ENCODE assay signal across 9 cellular contexts in genomic region chr2:239288951-239289481, GRCh38.
DNase-seq lines count a peak whose midpoint lies in the region; ATAC-seq and TF ChIP-seq lines count a peak whose summit lies in the region.
"Had no signal": no experiment of that assay in that cellular context is flagged by ENCODE, and none has a peak within 500 bp of the region (broad histone marks: within the 10 kb centered on the region; RNA-seq: fewer than 3 reads in every experiment).

No MANE protein-coding gene starts in this region.

- no peaks in the 10 kb centered on the region for H3K36me3 ChIP-seq in A673 (ENCODE audit: insufficient read depth, low read length, poor library complexity, severe bottlenecking)
- H3K36me3 ChIP-seq: cardiac muscle cell had no signal

- peak overlapping the region; percentile 93 for H3K27ac Mint-ChIP-seq in activated CD8-positive, alpha-beta T cell treated with anti-CD3 and anti-CD28 coated beads, Interleukin-2, amount 10 ng/mL, durations not matched to agents 7 days and 5 days

- H3K4me1 ChIP-seq in A673 (ENCODE audit: insufficient read depth, low read length, poor library complexity, severe bottlenecking): peaks cover 38% of the 10 kb centered on the region

- no peaks in the 10 kb centered on the region for H3K9me3 Mint-ChIP-seq in activated CD8-positive, alpha-beta T cell treated with anti-CD3 and anti-CD28 coated beads, Interleukin-2, amount 10 ng/mL, durations not matched to agents 7 days and 5 days (ENCODE audit: insufficient read depth)

- peak; percentile 76 for ATAC-seq in GM18870 (IDR thresholded peaks at IDR 0.05; ENCODE audit: unreplicated experiment)
- ATAC-seq in HG02840 (IDR thresholded peaks at IDR 0.05; ENCODE audit: low FRiP score, unreplicated experiment): peak; percentile 60
- ATAC-seq in activated CD8-positive, alpha-beta T cell treated with anti-CD3 and anti-CD28 coated beads, Interleukin-2, amount 10 ng/mL, durations not matched to agents 7 days and 5 days: peak; percentile 73
- ATAC-seq in left colon: no peak
- ATAC-seq in HG03469 (IDR thresholded peaks at IDR 0.05; ENCODE audit: unreplicated experiment): no peak

- TF ChIP-seq CTCF in A673 (conservative IDR thresholded peaks at IDR 0.05; ENCODE audit: low read depth, low read length): no peak

- BruUV-seq in A673 (replicated peaks; lab: Mats Ljungman, UMichigan): no TSS peak

- POLR2A ChIA-PET in activated CD8-positive, alpha-beta T cell treated with anti-CD3 and anti-CD28 coated beads, Interleukin-2, amount 10 ng/mL, durations not matched to agents 7 days and 5 days (lab: Charles Lee): interaction anchor here (0.7 to 1.8 kb wide), 7 partner anchors 9 to 109 kb away, joined by 3 to 13 read pairs (median 4); no protein-coding TSS in a partner anchor
- POLR2A ChIA-PET in A673 (lab: Charles Lee; ENCODE audit: low non-redundant PET): no interaction called here

- CTCF ChIA-PET in activated CD8-positive, alpha-beta T cell treated with anti-CD3 and anti-CD28 coated beads, Interleukin-2, amount 10 ng/mL, durations not matched to agents 7 days and 5 days (lab: Charles Lee): interaction anchor here (0.8 to 2.9 kb wide), 9 partner anchors 9 to 114 kb away, joined by 3 to 13 read pairs (median 3); partner anchors contain the start of gene HDAC4
- CTCF ChIA-PET in A673 (lab: Charles Lee): no interaction called here

- peak; percentile 69 for DNase-seq in activated CD8-positive, alpha-beta T cell treated with anti-CD3 and anti-CD28 coated beads, Interleukin-2, amount 10 ng/mL, durations not matched to agents 7 days and 5 days
- peak; percentile 19 to 27 for DNase-seq in left colon
- DNase-seq in NCI-H2227 treated with DMSO at 0.1 percent for 48 hours (lab: John Stamatoyannopoulos, UW): no peak
- no peak for DNase-seq in A673 (ENCODE audit: low spot score)
- no peak for DNase-seq in NCI-H187 (lab: John Stamatoyannopoulos, UW)

- peak overlapping the region; percentile 77 for H3K4me3 Mint-ChIP-seq in activated CD8-positive, alpha-beta T cell treated with anti-CD3 and anti-CD28 coated beads, Interleukin-2, amount 10 ng/mL, durations not matched to agents 7 days and 5 days

- intact Hi-C loops in left colon (cut with DNase I, micrococcal nuclease): no loop called here
- intact Hi-C loops in A673 (cut with micrococcal nuclease; ENCODE audit: unreplicated experiment): no loop called here

- no peaks in the 10 kb centered on the region for H3K9me3 ChIP-seq in A673 (ENCODE audit: low read depth, low read length, poor library complexity, severe bottlenecking)

- peaks cover 20% of the 10 kb centered on the region for H3K36me3 Mint-ChIP-seq in activated CD8-positive, alpha-beta T cell treated with anti-CD3 and anti-CD28 coated beads, Interleukin-2, amount 10 ng/mL, durations not matched to agents 7 days and 5 days (ENCODE audit: low read depth)

- no peak overlapping the region for H3K27ac ChIP-seq in A673 (ENCODE audit: low read depth, low read length, poor library complexity, severe bottlenecking)
- H3K27ac ChIP-seq: cardiac muscle cell had no signal

- no peaks in the 10 kb centered on the region for H3K27me3 Mint-ChIP-seq in activated CD8-positive, alpha-beta T cell treated with anti-CD3 and anti-CD28 coated beads, Interleukin-2, amount 10 ng/mL, durations not matched to agents 7 days and 5 days (ENCODE audit: low read depth)

- H3K27me3 ChIP-seq in A673 (replicated peaks; ENCODE audit: insufficient read depth, low read depth, low read length, poor library complexity): no peaks in the 10 kb centered on the region
- H3K27me3 ChIP-seq: cardiac muscle cell had no signal

- H3K4me1 Mint-ChIP-seq in activated CD8-positive, alpha-beta T cell treated with anti-CD3 and anti-CD28 coated beads, Interleukin-2, amount 10 ng/mL, durations not matched to agents 7 days and 5 days (ENCODE audit: low read depth): peaks cover 76% of the 10 kb centered on the region

- H3K4me3 ChIP-seq in A673 (ENCODE audit: low read depth, low read length, poor library complexity, severe bottlenecking): no peak overlapping the region
- H3K4me3 ChIP-seq: cardiac muscle cell had no signal

Comparison
In these comparisons a context has a peak if more than half of its experiments do, and no peak if none do; other contexts are left out.
1. ATAC-seq: peak in GM18870 (single experiment), HG02840 (single experiment) and activated CD8-positive, alpha-beta T cell treated with anti-CD3 and anti-CD28 coated beads, Interleukin-2, amount 10 ng/mL, durations not matched to agents 7 days and 5 days (single experiment); none in left colon (single experiment) and HG03469 (single experiment).
2. DNase-seq: peak in activated CD8-positive, alpha-beta T cell treated with anti-CD3 and anti-CD28 coated beads, Interleukin-2, amount 10 ng/mL, durations not matched to agents 7 days and 5 days (single experiment) and left colon (2 of 2); none in NCI-H2227 treated with DMSO at 0.1 percent for 48 hours (single experiment), A673 (single experiment) and NCI-H187 (0 of 2).